8 cellular contexts compared by ENCODE assay signal in genomic region chr15:68276668-68277067, GRCh38. TPM values are rescaled to one million over a fixed set of nuclear protein-coding genes. Genes with fewer than 3 reads are reported as not detected.
A peak's percentile ranks its signal among the peaks of the same experiment; 100 is the strongest.
DNase-seq lines count a peak whose midpoint lies in the region; ATAC-seq and TF ChIP-seq lines count a peak whose summit lies in the region.

No MANE protein-coding gene starts in this region.

- peak overlapping the region; percentile 92 for H3K4me3 Mint-ChIP-seq in activated CD8-positive, alpha-beta memory T cell treated with anti-CD3 and anti-CD28 coated beads, Interleukin-2, amount 10 ng/mL, durations not matched to agents 7 days and 5 days

- intact Hi-C loops in ascending aorta (cut with DNase I) = loop anchor here (5.0 kb wide), 1 partner anchor 541 kb away; no protein-coding TSS in a partner anchor
- intact Hi-C loops in right lobe of liver (cut with DNase I) = no loop called here
- intact Hi-C loops in tibial artery (cut with DNase I; ENCODE audit: low total_unique reads) = no loop called here
- intact Hi-C loops in mucosa of descending colon (cut with DNase I, micrococcal nuclease) = no loop called here

- H3K27ac ChIP-seq in ascending aorta = peak overlapping the region; percentile 99
- peak overlapping the region; percentile 94 to 97 (median 97) for H3K27ac ChIP-seq in right lobe of liver
- H3K27ac ChIP-seq in tibial artery = peak overlapping the region; percentile 87 to 99

- H3K27me3 Mint-ChIP-seq in activated CD8-positive, alpha-beta memory T cell treated with anti-CD3 and anti-CD28 coated beads, Interleukin-2, amount 10 ng/mL, durations not matched to agents 7 days and 5 days = no peaks in the 10 kb centered on the region

- ATAC-seq in activated CD8-positive, alpha-beta memory T cell treated with anti-CD3 and anti-CD28 coated beads, Interleukin-2, amount 10 ng/mL, durations not matched to agents 7 days and 5 days = no peak
- ATAC-seq in right lobe of liver = no peak
- ATAC-seq in mucosa of descending colon = no peak

- no peak for DNase-seq in activated CD8-positive, alpha-beta memory T cell treated with anti-CD3 and anti-CD28 coated beads, Interleukin-2, amount 10 ng/mL, durations not matched to agents 7 days and 5 days
- DNase-seq in activated CD8-positive, alpha-beta memory T cell treated with anti-CD3 and anti-CD28 coated beads for 24 hours = no peak
- DNase-seq in ascending aorta (ENCODE audit: low spot score in 2 of 2) (no peak), right lobe of liver (no peak), tibial artery (no peak), GOT3 (lab: John Stamatoyannopoulos, UW) (no peak), mucosa of descending colon (no peak)
- DNase-seq in central memory CD4-positive, alpha-beta T cell = no peak

- H3K36me3 Mint-ChIP-seq in activated CD8-positive, alpha-beta memory T cell treated with anti-CD3 and anti-CD28 coated beads, Interleukin-2, amount 10 ng/mL, durations not matched to agents 7 days and 5 days = peaks cover 7% of the 10 kb centered on the region

- TF ChIP-seq POLR2A in right lobe of liver (IDR thresholded peaks at IDR 0.05) = no peak

- H3K9me3 Mint-ChIP-seq in activated CD8-positive, alpha-beta memory T cell treated with anti-CD3 and anti-CD28 coated beads, Interleukin-2, amount 10 ng/mL, durations not matched to agents 7 days and 5 days (ENCODE audit: low read depth) = no peaks in the 10 kb centered on the region

- WGBS in right lobe of liver (ENCODE audit: insufficient coverage, low coverage, low lambda C conversion rate, missing lambda C conversion rate) = 42% methylated on average over 3 of the region's 3 CpGs

- CTCF ChIA-PET in activated CD8-positive, alpha-beta memory T cell treated with anti-CD3 and anti-CD28 coated beads, Interleukin-2, amount 10 ng/mL, durations not matched to agents 7 days and 5 days (lab: Charles Lee) = interaction anchor here (0.6 to 4.1 kb wide), 6 partner anchors 12 to 32 kb away, joined by 3 to 25 read pairs (median 4); no protein-coding TSS in a partner anchor

- H3K4me1 Mint-ChIP-seq in activated CD8-positive, alpha-beta memory T cell treated with anti-CD3 and anti-CD28 coated beads, Interleukin-2, amount 10 ng/mL, durations not matched to agents 7 days and 5 days = peaks cover 37% of the 10 kb centered on the region

- H3K9me3 ChIP-seq in ascending aorta (no peaks in the 10 kb centered on the region), right lobe of liver (no peaks in the 10 kb centered on the region), tibial artery (no peaks in the 10 kb centered on the region), mucosa of descending colon (no peaks in the 10 kb centered on the region)

- H3K4me3 ChIP-seq in ascending aorta = peak overlapping the region; percentile 74 to 93
- H3K4me3 ChIP-seq in right lobe of liver = peak overlapping the region; percentile 73 to 96 (median 94)
- peak overlapping the region; percentile 68 to 82 for H3K4me3 ChIP-seq in tibial artery
- no peak overlapping the region for H3K4me3 ChIP-seq in mucosa of descending colon

- TF ChIP-seq CTCF in ascending aorta (IDR thresholded peaks at IDR 0.05) (no peak), right lobe of liver (IDR thresholded peaks at IDR 0.05) (no peak), tibial artery (IDR thresholded peaks at IDR 0.05) (no peak), mucosa of descending colon (IDR thresholded peaks at IDR 0.05) (no peak)

- H3K4me1 ChIP-seq in ascending aorta (peaks cover 9 to 26% of the 10 kb centered on the region in 2 donors), right lobe of liver (peaks cover 0 to 58% (median 23%) of the 10 kb centered on the region in 4 donors), tibial artery (peaks cover 0 to 60% (median 46%) of the 10 kb centered on the region in 4 donors), mucosa of descending colon (ENCODE audit: low read depth) (peaks cover 27% of the 10 kb centered on the region)

- H3K27ac Mint-ChIP-seq in activated CD8-positive, alpha-beta memory T cell treated with anti-CD3 and anti-CD28 coated beads, Interleukin-2, amount 10 ng/mL, durations not matched to agents 7 days and 5 days = peak overlapping the region; percentile 95

- H3K36me3 ChIP-seq in ascending aorta (no peaks in the 10 kb centered on the region), right lobe of liver (no peaks in the 10 kb centered on the region), tibial artery (no peaks in the 10 kb centered on the region), mucosa of descending colon (ENCODE audit: low read depth) (no peaks in the 10 kb centered on the region)

- no peaks in the 10 kb centered on the region for H3K27me3 ChIP-seq in ascending aorta
- H3K27me3 ChIP-seq in right lobe of liver = no peaks in the 10 kb centered on the region
- no peaks in the 10 kb centered on the region for H3K27me3 ChIP-seq in tibial artery

RNA-seq across cellular contexts. Expression of gene FEM1B, which starts 0.9 kb away (rescaled TPM):
- 10 to 100 TPM; 48.3 to 50.1 TPM for total RNA-seq in activated CD8-positive, alpha-beta memory T cell treated with anti-CD3 and anti-CD28 coated beads, Interleukin-2, amount 10 ng/mL, durations not matched to agents 7 days and 5 days
- 57.0 TPM for total RNA-seq in ascending aorta
- 10 to 100 TPM; 17.7 to 28.3 (median 23.1) TPM for total RNA-seq in right lobe of liver
- total RNA-seq in mucosa of descending colon = 10 to 100 TPM; 50.4 to 65.3 (median 65.3) TPM

RNA-seq across cellular contexts. Expression of gene CLN6, which starts 47.1 kb away (rescaled TPM):
- total RNA-seq in activated CD8-positive, alpha-beta memory T cell treated with anti-CD3 and anti-CD28 coated beads, Interleukin-2, amount 10 ng/mL, durations not matched to agents 7 days and 5 days = 10 to 100 TPM; 60.2 to 64.6 TPM
- total RNA-seq in ascending aorta = 6.4 TPM
- total RNA-seq in right lobe of liver = 10 to 100 TPM; 10.7 to 24.3 (median 15.2) TPM
- 10 to 100 TPM; 20.1 to 39.2 (median 31.0) TPM for total RNA-seq in mucosa of descending colon
